9 cellular contexts compared by ENCODE assay signal in genomic region chr17:1764274-1764673, GRCh38.
DNase-seq lines count a peak whose midpoint lies in the region; ATAC-seq and TF ChIP-seq lines count a peak whose summit lies in the region.
"Had no signal": no experiment of that assay in that cellular context is flagged by ENCODE, and none has a peak within 500 bp of the region (broad histone marks: within the 10 kb centered on the region; RNA-seq: fewer than 3 reads in every experiment).

No MANE protein-coding gene starts in this region.

- no peaks in the 10 kb centered on the region for H3K27me3 Mint-ChIP-seq in stimulated activated naive CD8-positive, alpha-beta T cell treated with anti-CD3 and anti-CD28 coated beads, Interleukin-15, amount 100 ng/mL, for 72 hours

- H3K4me3 ChIP-seq in coronary artery (peak overlapping the region; percentile 67), muscle layer of duodenum (ENCODE audit: low read depth in 1 of 2, low read length in 2 of 2) (peak overlapping the region in 1 of 2 donors; percentile 54)
- H3K4me3 ChIP-seq: SJSA1 had no signal

- no peaks in the 10 kb centered on the region for H3K27me3 ChIP-seq in muscle layer of duodenum (ENCODE audit: low read depth, low read length)
- H3K27me3 ChIP-seq: SJSA1 had no signal

- H3K9me3 ChIP-seq in muscle layer of duodenum (ENCODE audit: control insufficient read depth in 1 of 2, low read length in 2 of 2), result no peaks in the 10 kb centered on the region
- H3K9me3 ChIP-seq: SJSA1 had no signal

- peaks cover 0 to 4% of the 10 kb centered on the region in 2 donors for H3K9me3 Mint-ChIP-seq in stimulated activated naive CD8-positive, alpha-beta T cell treated with anti-CD3 and anti-CD28 coated beads, Interleukin-15, amount 100 ng/mL, for 72 hours

- H3K4me1 ChIP-seq in muscle layer of duodenum (ENCODE audit: control insufficient read depth in 1 of 2, insufficient read depth in 2 of 2, low read length in 2 of 2), result peaks cover 3 to 8% of the 10 kb centered on the region in 2 donors

- H3K36me3 ChIP-seq in muscle layer of duodenum (ENCODE audit: control insufficient read depth in 1 of 2, insufficient read depth in 2 of 2, low read length in 2 of 2), result no peaks in the 10 kb centered on the region
- H3K36me3 ChIP-seq: SJSA1 had no signal

- peak; percentile 86 for ATAC-seq in stimulated activated naive CD8-positive, alpha-beta T cell treated with anti-CD3 and anti-CD28 coated beads, Interleukin-15, amount 100 ng/mL, for 72 hours

- no peak for TF ChIP-seq CTCF in coronary artery (IDR thresholded peaks at IDR 0.05)

- DNase-seq in HUDEP-2 (lab: John Stamatoyannopoulos, UW; ENCODE audit: unreplicated experiment in 76 of 76) (peak in 71 of 76 experiments; percentile 19 to 78 (median 59)), coronary artery (ENCODE audit: low spot score) (peak; percentile 86), HuH-7 (ENCODE audit: low spot score) (no peak), NCI-H2196 (lab: John Stamatoyannopoulos, UW; ENCODE audit: unreplicated experiment) (no peak), DMS53 treated with DMSO at 0.1 percent for 48 hours (lab: John Stamatoyannopoulos, UW; ENCODE audit: unreplicated experiment) (no peak)
- peak; percentile 47 for DNase-seq in activated CD4-positive, alpha-beta T cell treated with anti-CD3 and anti-CD28 coated beads for 48 hours
- peak; percentile 27 to 63 for DNase-seq in stimulated activated naive CD8-positive, alpha-beta T cell treated with anti-CD3 and anti-CD28 coated beads, Interleukin-15, amount 100 ng/mL, for 72 hours

- H3K27ac ChIP-seq in coronary artery, result peak overlapping the region; percentile 43 to 90
- peak overlapping the region; percentile 67 for H3K27ac ChIP-seq in muscle layer of duodenum (ENCODE audit: low read length)
- H3K27ac ChIP-seq: SJSA1 had no signal

- peak overlapping the region; percentile 74 to 85 for H3K27ac Mint-ChIP-seq in stimulated activated naive CD8-positive, alpha-beta T cell treated with anti-CD3 and anti-CD28 coated beads, Interleukin-15, amount 100 ng/mL, for 72 hours

- peak overlapping the region; percentile 53 to 62 for H3K4me3 Mint-ChIP-seq in stimulated activated naive CD8-positive, alpha-beta T cell treated with anti-CD3 and anti-CD28 coated beads, Interleukin-15, amount 100 ng/mL, for 72 hours

- H3K4me1 Mint-ChIP-seq in stimulated activated naive CD8-positive, alpha-beta T cell treated with anti-CD3 and anti-CD28 coated beads, Interleukin-15, amount 100 ng/mL, for 72 hours, result peaks cover 45% of the 10 kb centered on the region

Comparison
In these comparisons a context has a peak if more than half of its experiments do, and no peak if none do; other contexts are left out.
1. DNase-seq: peak in HUDEP-2 (71 of 76), activated CD4-positive, alpha-beta T cell treated with anti-CD3 and anti-CD28 coated beads for 48 hours (single experiment), coronary artery (single experiment) and stimulated activated naive CD8-positive, alpha-beta T cell treated with anti-CD3 and anti-CD28 coated beads, Interleukin-15, amount 100 ng/mL, for 72 hours (2 of 2); none in HuH-7 (single experiment), NCI-H2196 (single experiment) and DMS53 treated with DMSO at 0.1 percent for 48 hours (single experiment).